In the genomic region with DNA sequence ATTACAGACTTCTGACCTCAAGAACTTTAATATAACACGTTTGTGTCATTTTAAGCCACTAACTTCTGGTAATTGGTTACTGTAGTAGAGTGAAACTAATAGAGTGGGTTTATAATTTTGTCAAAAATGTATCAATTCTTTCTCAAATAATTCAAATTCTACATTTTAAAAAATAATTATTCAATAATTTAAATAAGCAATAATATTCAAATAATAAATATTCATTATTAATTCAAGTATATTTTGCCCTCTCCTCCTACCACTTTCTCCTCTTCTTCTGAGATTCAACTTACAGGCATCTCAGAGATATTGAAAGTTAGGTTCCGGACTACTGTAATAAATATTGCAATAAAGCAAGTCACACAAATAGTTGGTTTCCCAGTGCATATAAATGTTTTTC, we compare ENCODE assay signal across 29 cellular contexts.
"Had no signal": no experiment of that assay in that cellular context is flagged by ENCODE, and none has a peak within 500 bp of the region (broad histone marks: within the 10 kb centered on the region; RNA-seq: fewer than 3 reads in every experiment).

No MANE protein-coding gene starts in this region.

- DNase-seq: colonic mucosa; cortex of kidney; dermis blood vessel endothelial cell; dorsolateral prefrontal cortex; effector CD4-positive, alpha-beta T cell; effector CD8-positive, alpha-beta T cell; effector memory CD4-positive, alpha-beta T cell; effector memory CD8-positive, alpha-beta T cell; endodermal cell; erythroblast; esophagus squamous epithelium; foreskin fibroblast; foreskin keratinocyte; foreskin melanocyte; gastrocnemius medialis; glutamatergic neuron; head of caudate nucleus; heart left ventricle; heart right ventricle had no signal

- H3K27ac Mint-ChIP-seq: dendritic cell treated with granulocyte-macrophage colony-stimulating factor and Interleukin-4, amounts not matched to agents 40 ng/mL and 50 ng/mL, for 4 days; effector memory CD8-positive, alpha-beta T cell; endodermal cell had no signal

- FAIRE-seq: colon, endometrium, endothelial cell of umbilical vein, frontal cortex had no signal

- H3K4me1 ChIP-seq: colonic mucosa, esophagus muscularis mucosa, esophagus squamous epithelium, foreskin keratinocyte, gastrocnemius medialis, gastroesophageal sphincter, heart left ventricle, heart right ventricle had no signal

- H3K4me3 Mint-ChIP-seq: dendritic cell treated with granulocyte-macrophage colony-stimulating factor and Interleukin-4, amounts not matched to agents 40 ng/mL and 50 ng/mL, for 4 days; effector memory CD8-positive, alpha-beta T cell; endodermal cell had no signal

- ATAC-seq: effector memory CD8-positive, alpha-beta T cell; esophagus mucosa; foreskin keratinocyte; gastrocnemius medialis; gastroesophageal sphincter; heart left ventricle; heart right ventricle had no signal

- H3K36me3 ChIP-seq: colonic mucosa, esophagus muscularis mucosa, esophagus squamous epithelium, gastrocnemius medialis, gastroesophageal sphincter, heart left ventricle, heart right ventricle had no signal

- H3K9me3 ChIP-seq: colonic mucosa, esophagus muscularis mucosa, esophagus squamous epithelium, gastrocnemius medialis, gastroesophageal sphincter had no signal

- H3K27me3 ChIP-seq: colonic mucosa, dorsolateral prefrontal cortex, esophagus muscularis mucosa, esophagus squamous epithelium, foreskin keratinocyte, gastrocnemius medialis, gastroesophageal sphincter, heart left ventricle, heart right ventricle had no signal

- H3K27me3 Mint-ChIP-seq: dendritic cell treated with granulocyte-macrophage colony-stimulating factor and Interleukin-4, amounts not matched to agents 40 ng/mL and 50 ng/mL, for 4 days; effector memory CD8-positive, alpha-beta T cell had no signal

- H3K4me1 Mint-ChIP-seq: endodermal cell had no signal

- H3K4me3 ChIP-seq: colonic mucosa, coronary artery, dorsolateral prefrontal cortex, esophagus muscularis mucosa, esophagus squamous epithelium, gastrocnemius medialis, gastroesophageal sphincter, heart left ventricle, heart right ventricle had no signal

- H3K27ac ChIP-seq: colonic mucosa, coronary artery, dorsolateral prefrontal cortex, epithelial cell of prostate, esophagus muscularis mucosa, esophagus squamous epithelium, foreskin keratinocyte, gastrocnemius medialis, gastroesophageal sphincter, heart left ventricle, heart right ventricle had no signal
